14 cellular contexts compared by ENCODE assay signal in the genomic region with DNA sequence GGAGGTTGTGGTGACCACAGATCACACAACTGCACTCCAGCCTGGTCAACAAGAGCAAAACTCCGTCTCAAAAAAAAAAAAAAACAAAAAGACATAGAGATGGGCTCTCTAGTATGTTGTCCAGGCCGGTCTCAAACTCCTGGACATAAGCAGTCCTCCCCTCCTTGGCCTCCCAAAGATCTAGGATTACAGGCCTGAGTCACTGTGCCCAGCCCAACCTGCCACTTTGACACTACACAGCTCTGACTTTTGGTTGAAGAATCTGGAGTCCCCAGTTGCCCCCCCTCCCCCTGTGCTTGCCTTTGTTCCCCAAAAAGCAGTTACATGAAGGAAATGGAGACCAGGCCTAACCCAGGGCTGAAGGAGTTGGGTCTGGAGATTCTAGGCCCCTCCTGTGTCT. TPM values are rescaled to one million over a fixed set of nuclear protein-coding genes. Genes with fewer than 3 reads are reported as not detected.
DNase-seq lines count a peak whose midpoint lies in the region; ATAC-seq and TF ChIP-seq lines count a peak whose summit lies in the region.
"Had no signal": no experiment of that assay in that cellular context is flagged by ENCODE, and none has a peak within 500 bp of the region (broad histone marks: within the 10 kb centered on the region; RNA-seq: fewer than 3 reads in every experiment).

No MANE protein-coding gene starts in this region.

- no peak overlapping the region for H3K27ac Mint-ChIP-seq in activated CD8-positive, alpha-beta T cell treated with anti-CD3 and anti-CD28 coated beads for 36 hours
- H3K27ac Mint-ChIP-seq: activated naive CD8-positive, alpha-beta T cell treated with anti-CD3 and anti-CD28 coated beads for 36 hours; T-helper 2 cell treated with Interferon-gamma antibody and Interleukin-4, amounts not matched to agents 5 μg/mL and 100 μg/mL, for 36 hours had no signal

- H3K4me1 ChIP-seq in HEK293 (ENCODE audit: control insufficient read depth, insufficient read depth, low read length) (peaks cover 2% of the 10 kb centered on the region; the same call in 1 of the 2 replicates), suprapubic skin (peaks cover 44% of the 10 kb centered on the region)

- peaks cover 16% of the 10 kb centered on the region for H3K4me1 Mint-ChIP-seq in activated CD8-positive, alpha-beta T cell treated with anti-CD3 and anti-CD28 coated beads for 36 hours (ENCODE audit: low read depth)

- TF ChIP-seq EP300 in suprapubic skin (IDR thresholded peaks at IDR 0.05): no peak

- CTCF ChIA-PET in HEK293 (lab: Yijun Ruan, JAX): interaction anchor here (0.5 kb wide), 1 partner anchor 1058 kb away, joined by 3 read pairs; no protein-coding TSS in a partner anchor
- CTCF ChIA-PET in activated CD8-positive, alpha-beta T cell treated with anti-CD3 and anti-CD28 coated beads for 36 hours (lab: Charles Lee): no interaction called here

- H3K4me3 Mint-ChIP-seq in activated CD8-positive, alpha-beta T cell treated with anti-CD3 and anti-CD28 coated beads for 36 hours: no peak overlapping the region
- H3K4me3 Mint-ChIP-seq: activated naive CD8-positive, alpha-beta T cell treated with anti-CD3 and anti-CD28 coated beads for 36 hours; T-helper 2 cell treated with Interferon-gamma antibody and Interleukin-4, amounts not matched to agents 5 μg/mL and 100 μg/mL, for 36 hours had no signal

- H3K27me3 ChIP-seq in suprapubic skin: no peaks in the 10 kb centered on the region

- intact Hi-C loops in activated CD8-positive, alpha-beta T cell treated with anti-CD3 and anti-CD28 coated beads for 36 hours (cut with micrococcal nuclease): no loop called here

- peaks cover 7% of the 10 kb centered on the region for H3K36me3 Mint-ChIP-seq in activated CD8-positive, alpha-beta T cell treated with anti-CD3 and anti-CD28 coated beads for 36 hours (ENCODE audit: low read depth)

- POLR2A ChIA-PET in HEK293 (lab: Yijun Ruan, JAX): no interaction called here
- POLR2A ChIA-PET in activated CD8-positive, alpha-beta T cell treated with anti-CD3 and anti-CD28 coated beads for 36 hours (lab: Charles Lee): no interaction called here

- TF ChIP-seq CTCF in HEK293 (tag by site-specific recombination; IDR thresholded peaks at IDR 0.05) (no peak), foreskin fibroblast (IDR thresholded peaks at IDR 0.05; ENCODE audit: low read depth, low read length) (no peak), suprapubic skin (IDR thresholded peaks at IDR 0.05) (no peak)
- TF ChIP-seq CTCF in activated CD8-positive, alpha-beta T cell treated with anti-CD3 and anti-CD28 coated beads for 36 hours (IDR thresholded peaks at IDR 0.05): no peak

- H3K27me3 Mint-ChIP-seq in activated CD8-positive, alpha-beta T cell treated with anti-CD3 and anti-CD28 coated beads for 36 hours: no peaks in the 10 kb centered on the region
- H3K27me3 Mint-ChIP-seq: activated naive CD8-positive, alpha-beta T cell treated with anti-CD3 and anti-CD28 coated beads for 36 hours had no signal

- H3K36me3 ChIP-seq in HEK293 (ENCODE audit: control insufficient read depth in 2 of 2, insufficient read depth in 1 of 2, low read length in 2 of 2) (peaks cover 0 to 5% of the 10 kb centered on the region in 2 experiments; a peak in 1 of 3 replicates), suprapubic skin (no peaks in the 10 kb centered on the region)

- no peaks in the 10 kb centered on the region for H3K9me3 Mint-ChIP-seq in activated CD8-positive, alpha-beta T cell treated with anti-CD3 and anti-CD28 coated beads for 36 hours
- H3K9me3 Mint-ChIP-seq: activated naive CD8-positive, alpha-beta T cell treated with anti-CD3 and anti-CD28 coated beads for 36 hours; T-helper 2 cell treated with Interferon-gamma antibody and Interleukin-4, amounts not matched to agents 5 μg/mL and 100 μg/mL, for 36 hours had no signal

- TF ChIP-seq POLR2A in suprapubic skin (IDR thresholded peaks at IDR 0.05): no peak

- H3K4me3 ChIP-seq in HEK293 (ENCODE audit: low read depth, low read length) (no peak overlapping the region), foreskin fibroblast (ENCODE audit: low read depth in 1 of 2, low read length in 2 of 2) (no peak overlapping the region), suprapubic skin (no peak overlapping the region)

- 67% methylated on average over 2 of the region's 2 CpGs for WGBS in suprapubic skin

- no peaks in the 10 kb centered on the region for H3K9me3 ChIP-seq in HEK293 (ENCODE audit: control insufficient read depth, insufficient read depth, low read depth, low read length)
- H3K9me3 ChIP-seq in suprapubic skin: no peaks in the 10 kb centered on the region

- DNase-seq in amniotic epithelial cell (ENCODE audit: low read depth) (peak; percentile 73), foreskin fibroblast (peak; percentile 84 to 91), suprapubic skin (ENCODE audit: low spot score in 2 of 2) (no peak)
- DNase-seq in activated CD8-positive, alpha-beta T cell treated with anti-CD3 and anti-CD28 coated beads for 36 hours: no peak
- DNase-seq: activated CD8-positive, alpha-beta memory T cell treated with anti-CD3 and anti-CD28 coated beads for 24 hours; activated naive CD8-positive, alpha-beta T cell treated with anti-CD3 and anti-CD28 coated beads for 36 hours; mesendoderm; stimulated activated CD4-positive, alpha-beta T cell treated with anti-CD3 and anti-CD28 coated beads, Interleukin-4, amount 100 ng/mL, for 1 hour; stimulated activated naive CD4-positive, alpha-beta T cell treated with Interleukin-2 at 50 U/mL for 16 hours had no signal

- ATAC-seq in activated CD8-positive, alpha-beta T cell treated with anti-CD3 and anti-CD28 coated beads for 36 hours: no peak
- ATAC-seq in GM21381 (IDR thresholded peaks at IDR 0.05; ENCODE audit: unreplicated experiment) (no peak), GM21423 (IDR thresholded peaks at IDR 0.05; ENCODE audit: unreplicated experiment) (no peak)

- H3K27ac ChIP-seq in HEK293 (ENCODE audit: extremely low read depth, low read depth, low read length) (no peak overlapping the region), suprapubic skin (peak overlapping the region; percentile 7)
- H3K27ac ChIP-seq: KMS-11 had no signal

TF ChIP-seq in HEK293, 187 proteins besides CTCF, POLR2A, EP300 and RAD21 (continues in another document):
- TF ChIP-seq, protein P1, sequence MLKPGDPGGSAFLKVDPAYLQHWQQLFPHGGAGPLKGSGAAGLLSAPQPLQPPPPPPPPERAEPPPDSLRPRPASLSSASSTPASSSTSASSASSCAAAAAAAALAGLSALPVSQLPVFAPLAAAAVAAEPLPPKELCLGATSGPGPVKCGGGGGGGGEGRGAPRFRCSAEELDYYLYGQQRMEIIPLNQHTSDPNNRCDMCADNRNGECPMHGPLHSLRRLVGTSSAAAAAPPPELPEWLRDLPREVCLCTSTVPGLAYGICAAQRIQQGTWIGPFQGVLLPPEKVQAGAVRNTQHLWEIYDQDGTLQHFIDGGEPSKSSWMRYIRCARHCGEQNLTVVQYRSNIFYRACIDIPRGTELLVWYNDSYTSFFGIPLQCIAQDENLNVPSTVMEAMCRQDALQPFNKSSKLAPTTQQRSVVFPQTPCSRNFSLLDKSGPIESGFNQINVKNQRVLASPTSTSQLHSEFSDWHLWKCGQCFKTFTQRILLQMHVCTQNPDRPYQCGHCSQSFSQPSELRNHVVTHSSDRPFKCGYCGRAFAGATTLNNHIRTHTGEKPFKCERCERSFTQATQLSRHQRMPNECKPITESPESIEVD (tag by site-specific recombination; IDR thresholded peaks at IDR 0.05): no peak
- TF ChIP-seq, protein P2, sequence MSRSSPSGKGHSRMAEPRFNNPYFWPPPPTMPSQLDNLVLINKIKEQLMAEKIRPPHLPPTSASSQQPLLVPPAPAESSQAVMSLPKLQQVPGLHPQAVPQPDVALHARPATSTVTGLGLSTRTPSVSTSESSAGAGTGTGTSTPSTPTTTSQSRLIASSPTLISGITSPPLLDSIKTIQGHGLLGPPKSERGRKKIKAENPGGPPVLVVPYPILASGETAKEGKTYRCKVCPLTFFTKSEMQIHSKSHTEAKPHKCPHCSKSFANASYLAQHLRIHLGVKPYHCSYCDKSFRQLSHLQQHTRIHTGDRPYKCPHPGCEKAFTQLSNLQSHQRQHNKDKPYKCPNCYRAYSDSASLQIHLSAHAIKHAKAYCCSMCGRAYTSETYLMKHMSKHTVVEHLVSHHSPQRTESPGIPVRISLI (tag by site-specific recombination; IDR thresholded peaks at IDR 0.05): no peak
- no peak for TF ChIP-seq ZNF629 (tag by site-specific recombination; IDR thresholded peaks at IDR 0.05)
- no peak for TF ChIP-seq ZNF433 (tag by site-specific recombination; IDR thresholded peaks at IDR 0.05; ENCODE audit: low read depth)
- no peak for TF ChIP-seq SP7 (tag by site-specific recombination; IDR thresholded peaks at IDR 0.05)
- no peak for TF ChIP-seq GFI1B (tag by site-specific recombination; IDR thresholded peaks at IDR 0.05)
- no peak for TF ChIP-seq KLF8 (tag by site-specific recombination; IDR thresholded peaks at IDR 0.05)
- TF ChIP-seq BCL11B (tag by site-specific recombination; IDR thresholded peaks at IDR 0.05; ENCODE audit: low read depth): no peak; the same call in 1 of the 2 replicates

RNA-seq across cellular contexts. Expression of a gene that starts 12.9 kb away (rescaled TPM):
- 10 to 100 TPM; 19.8 to 26.6 (median 23.2) TPM for total RNA-seq in suprapubic skin
- 10 to 100 TPM; 95.1 to 95.4 TPM for total RNA-seq in activated CD8-positive, alpha-beta T cell treated with anti-CD3 and anti-CD28 coated beads for 36 hours

RNA-seq across cellular contexts. Expression of a gene that starts 36.1 kb away (rescaled TPM):
- 1 to 10 TPM in 1 of 4 donors, not detected in 3; 1.7 TPM for total RNA-seq in suprapubic skin
- 1 to 10 TPM; 1.2 to 1.3 TPM for total RNA-seq in activated CD8-positive, alpha-beta T cell treated with anti-CD3 and anti-CD28 coated beads for 36 hours

RNA-seq across cellular contexts. Expression of a gene that starts 44.2 kb away (rescaled TPM):
- total RNA-seq in suprapubic skin: 10 to 100 TPM; 32.4 to 68.0 (median 50.2) TPM
- 10 to 100 TPM; 21.7 to 24.4 TPM for total RNA-seq in activated CD8-positive, alpha-beta T cell treated with anti-CD3 and anti-CD28 coated beads for 36 hours

RNA-seq across cellular contexts. Expression of a gene that starts 44.3 kb away (rescaled TPM):
- 10 to 100 TPM; 25.7 to 36.3 (median 33.0) TPM for total RNA-seq in suprapubic skin
- total RNA-seq in activated CD8-positive, alpha-beta T cell treated with anti-CD3 and anti-CD28 coated beads for 36 hours: 10 to 100 TPM; 14.7 to 17.7 TPM

RNA-seq across cellular contexts. Expression of a gene that starts 48.3 kb away (rescaled TPM):
- total RNA-seq in suprapubic skin: 10 to 100 TPM in 3 of 4 donors, 1 to 10 TPM in 1; 8.9 to 26.2 (median 20.4) TPM
- total RNA-seq in activated CD8-positive, alpha-beta T cell treated with anti-CD3 and anti-CD28 coated beads for 36 hours: 10 to 100 TPM; 12.9 to 15.0 TPM

Comparison
In these comparisons a context has a peak if more than half of its experiments do, and no peak if none do; other contexts are left out.
1. DNase-seq: peak in amniotic epithelial cell (single experiment) and foreskin fibroblast (2 of 2); none in suprapubic skin (0 of 2) and activated CD8-positive, alpha-beta T cell treated with anti-CD3 and anti-CD28 coated beads for 36 hours (single experiment).